Comparison of ENCODE assay signal across 9 cellular contexts in genomic region chr21:43854773-43855633, GRCh38. TPM values are rescaled to one million over a fixed set of nuclear protein-coding genes. Genes with fewer than 3 reads are reported as not detected.
A peak's percentile ranks its signal among the peaks of the same experiment; 100 is the strongest.
DNase-seq lines count a peak whose midpoint lies in the region; ATAC-seq, FAIRE-seq and TF ChIP-seq lines count a peak whose summit lies in the region.
"Had no signal": no experiment of that assay in that cellular context is flagged by ENCODE, and none has a peak within 500 bp of the region (broad histone marks: within the 10 kb centered on the region; RNA-seq: fewer than 3 reads in every experiment).

No MANE protein-coding gene starts in this region.

- H3K27me3 Mint-ChIP-seq in CD8-positive, alpha-beta T cell (ENCODE audit: low read depth): peaks cover 4% of the 10 kb centered on the region

- H3K9me2 ChIP-seq in OCI-LY1 (ENCODE audit: low read depth, low read length): no peaks in the 10 kb centered on the region

- H3K9ac ChIP-seq in OCI-LY1 (ENCODE audit: low read length): no peak overlapping the region

- no peak overlapping the region for H2AFZ ChIP-seq in OCI-LY1 (ENCODE audit: low read length)

- CTCF ChIA-PET in CD8-positive, alpha-beta T cell (lab: Charles Lee): no interaction called here

- H3K4me1 Mint-ChIP-seq in CD8-positive, alpha-beta T cell (ENCODE audit: low read depth): no peaks in the 10 kb centered on the region

- H3K4me1 ChIP-seq in OCI-LY1 (ENCODE audit: insufficient read depth, low read length, severe bottlenecking): peaks cover 12% of the 10 kb centered on the region
- H3K4me1 ChIP-seq in right lobe of liver: no peaks in the 10 kb centered on the region
- no peaks in the 10 kb centered on the region for H3K4me1 ChIP-seq in CD8-positive, alpha-beta T cell (ENCODE audit: insufficient read depth, low read length)

- H3F3A ChIP-seq in OCI-LY1 (ENCODE audit: insufficient read depth, low read length): no peaks in the 10 kb centered on the region

- ATAC-seq in GM21529 (IDR thresholded peaks at IDR 0.05; ENCODE audit: unreplicated experiment): peak; percentile 89
- peak; percentile 57 to 84 (median 68) for ATAC-seq in right lobe of liver
- ATAC-seq in CD8-positive, alpha-beta T cell: no peak

- H3K4me3 ChIP-seq in OCI-LY1 (ENCODE audit: low read depth, low read length, poor library complexity, severe bottlenecking): no peak overlapping the region
- no peak overlapping the region for H3K4me3 ChIP-seq in right lobe of liver
- no peak overlapping the region for H3K4me3 ChIP-seq in CD8-positive, alpha-beta T cell (ENCODE audit: low read depth, low read length)
- H3K4me3 ChIP-seq in brain microvascular endothelial cell (ENCODE audit: low read depth, low read length): no peak overlapping the region

- H3K36me3 Mint-ChIP-seq in CD8-positive, alpha-beta T cell: no peaks in the 10 kb centered on the region

- POLR2A ChIA-PET in CD8-positive, alpha-beta T cell (lab: Charles Lee): interaction anchor here (0.7 kb wide), 1 partner anchor 79 kb away, joined by 3 read pairs; no protein-coding TSS in a partner anchor

- in situ Hi-C loops in brain microvascular endothelial cell (cut with HindIII; ENCODE audit: low pct_ligation_motif_present, low sequenced_read_pairs): no loop called here

- H3K27me3 ChIP-seq in OCI-LY1 (ENCODE audit: insufficient read depth, low read length): peaks cover 15% of the 10 kb centered on the region; the same call in 1 of the 2 replicates
- H3K27me3 ChIP-seq in right lobe of liver: no peaks in the 10 kb centered on the region
- no peaks in the 10 kb centered on the region for H3K27me3 ChIP-seq in CD8-positive, alpha-beta T cell (ENCODE audit: insufficient read depth, low read length)
- H3K27me3 ChIP-seq in brain microvascular endothelial cell (replicated peaks): no peaks in the 10 kb centered on the region

- no peak overlapping the region for H3K27ac Mint-ChIP-seq in CD8-positive, alpha-beta T cell
- H3K27ac Mint-ChIP-seq: brain had no signal

- H3K4me3 Mint-ChIP-seq in CD8-positive, alpha-beta T cell: no peak overlapping the region
- H3K4me3 Mint-ChIP-seq: brain had no signal

- H3K27ac ChIP-seq in OCI-LY1 (ENCODE audit: low read depth, low read length, poor library complexity, severe bottlenecking) (no peak overlapping the region), right lobe of liver (no peak overlapping the region), brain microvascular endothelial cell (no peak overlapping the region)
- H3K27ac ChIP-seq in CD8-positive, alpha-beta T cell (ENCODE audit: low read depth, low read length): no peak overlapping the region

- FAIRE-seq in GM18507 (lab: Jason Lieb, UNC): peak; percentile 79

- intact Hi-C loops in right lobe of liver (cut with DNase I): no loop called here
- intact Hi-C loops in CD8-positive, alpha-beta T cell (cut with DNase I, micrococcal nuclease): no loop called here

- no peaks in the 10 kb centered on the region; the same call in 1 of the 2 replicates for H3K36me3 ChIP-seq in OCI-LY1 (ENCODE audit: insufficient read depth, low read length)
- no peaks in the 10 kb centered on the region for H3K36me3 ChIP-seq in right lobe of liver
- no peaks in the 10 kb centered on the region for H3K36me3 ChIP-seq in CD8-positive, alpha-beta T cell (ENCODE audit: insufficient read depth, low read length)
- H3K36me3 ChIP-seq in brain microvascular endothelial cell (replicated peaks): no peaks in the 10 kb centered on the region

- TF ChIP-seq CTCF in OCI-LY1 (IDR thresholded peaks at IDR 0.05; ENCODE audit: low read length): no peak
- TF ChIP-seq CTCF in right lobe of liver (IDR thresholded peaks at IDR 0.05): no peak
- TF ChIP-seq CTCF in CD8-positive, alpha-beta T cell (IDR thresholded peaks at IDR 0.05): no peak
- TF ChIP-seq CTCF in brain microvascular endothelial cell (IDR thresholded peaks at IDR 0.05; ENCODE audit: low read depth, low read length, missing control alignments): no peak

- peak overlapping the region; percentile 25; the same call in 1 of the 2 replicates for H3K4me2 ChIP-seq in OCI-LY1 (ENCODE audit: low read length)

- H3K9me3 ChIP-seq in OCI-LY1 (ENCODE audit: low read length) (peaks cover 7% of the 10 kb centered on the region; the same call in 1 of the 2 replicates), right lobe of liver (no peaks in the 10 kb centered on the region)
- no peaks in the 10 kb centered on the region for H3K9me3 ChIP-seq in CD8-positive, alpha-beta T cell (ENCODE audit: low read length)

- DNase-seq in GM18507 (ENCODE audit: extremely low spot score, insufficient read length, low read depth): peak; percentile 51
- DNase-seq in right lobe of liver: peak in 1 of 3 donors; percentile 45
- DNase-seq in hippocampal formation (lab: John Stamatoyannopoulos, UW): no peak
- no peak for DNase-seq in CD8-positive, alpha-beta T cell
- no peak for DNase-seq in hepatic stellate cell (ENCODE audit: low spot score)
- DNase-seq in brain microvascular endothelial cell: no peak

- no peaks in the 10 kb centered on the region for H3K9me3 Mint-ChIP-seq in CD8-positive, alpha-beta T cell

- no peaks in the 10 kb centered on the region for H4K20me1 ChIP-seq in OCI-LY1 (ENCODE audit: insufficient read depth, low read length)

- WGBS in right lobe of liver (ENCODE audit: insufficient coverage, low coverage, low lambda C conversion rate, missing lambda C conversion rate): 64% methylated on average over 11 of the region's 26 CpGs

- TF ChIP-seq POLR2A in right lobe of liver (IDR thresholded peaks at IDR 0.05): no peak

- H3K79me2 ChIP-seq in OCI-LY1 (ENCODE audit: insufficient read depth, low read length): no peaks in the 10 kb centered on the region

RNA-seq across cellular contexts. Expression of gene AGPAT3, which starts 10.0 kb away (rescaled TPM):
- total RNA-seq in right lobe of liver: 100 to 1,000 TPM in 2 of 6 experiments, 10 to 100 TPM in 4; 56.9 to 111 (median 95.3) TPM
- total RNA-seq in CD8-positive, alpha-beta T cell: 10 to 100 TPM; 34.6 to 37.5 TPM
